ENCODE assay signal across 8 cellular contexts in genomic region chr4:75672461-75673026, GRCh38. TPM values are rescaled to one million over a fixed set of nuclear protein-coding genes. Genes with fewer than 3 reads are reported as not detected.
DNase-seq lines count a peak whose midpoint lies in the region; ATAC-seq and TF ChIP-seq lines count a peak whose summit lies in the region.

No MANE protein-coding gene starts in this region.

- CTCF ChIA-PET in T-cell (lab: Charles Lee), result interaction anchor here in 1 of 2 donors (1.1 to 2.8 kb wide), 3 partner anchors 18 to 52 kb away, joined by 4 to 20 read pairs (median 5); partner anchors contain the start of gene USO1

- H3K27ac Mint-ChIP-seq in T-cell, result peak overlapping the region; percentile 98 to 99

- H3K4me1 ChIP-seq in ES-I3 (ENCODE audit: insufficient read depth, low read length) (peaks cover 21% of the 10 kb centered on the region), KMS-11 (ENCODE audit: low read depth, poor library complexity, severe bottlenecking) (peaks cover 43% of the 10 kb centered on the region), aorta (ENCODE audit: control insufficient read depth in 1 of 2, insufficient read depth in 2 of 2, low read length in 2 of 2) (peaks cover 0 to 8% of the 10 kb centered on the region in 2 donors)

- no peaks in the 10 kb centered on the region for H3K27me3 Mint-ChIP-seq in T-cell

- H3K9me3 ChIP-seq in ES-I3 (ENCODE audit: control insufficient read depth, insufficient read depth, low read length) (no peaks in the 10 kb centered on the region), aorta (ENCODE audit: control insufficient read depth, low read length) (no peaks in the 10 kb centered on the region)

- H3K27me3 ChIP-seq in KMS-11 (ENCODE audit: insufficient read depth, low read depth) (no peaks in the 10 kb centered on the region), aorta (ENCODE audit: control insufficient read depth in 1 of 2, insufficient read depth in 2 of 2, low read length in 1 of 2) (no peaks in the 10 kb centered on the region)

- no peak for TF ChIP-seq CTCF in KMS-11 (conservative IDR thresholded peaks at IDR 0.05; ENCODE audit: low read depth, low read length)

- H3K9ac ChIP-seq in ES-I3 (ENCODE audit: low read depth, low read length) (peak overlapping the region; percentile 98), KMS-11 (peak overlapping the region; percentile 84)

- H3K4me3 Mint-ChIP-seq in T-cell, result peak overlapping the region; percentile 98 to 100 (median 99)

- H3K36me3 ChIP-seq in ES-I3 (ENCODE audit: insufficient read depth, low read length), result no peaks in the 10 kb centered on the region
- no peaks in the 10 kb centered on the region for H3K36me3 ChIP-seq in KMS-11 (ENCODE audit: insufficient read depth)
- no peaks in the 10 kb centered on the region for H3K36me3 ChIP-seq in aorta (ENCODE audit: control insufficient read depth in 1 of 2, insufficient read depth in 2 of 2, low read length in 1 of 2)

- H3K9me3 Mint-ChIP-seq in T-cell, result no peaks in the 10 kb centered on the region

- H3K79me2 ChIP-seq in KMS-11 (ENCODE audit: insufficient read depth, low read depth), result peaks cover 55% of the 10 kb centered on the region

- WGBS in aorta, 2 donors, result 0 to 1% methylated on average over 44 of the region's 44 CpGs

- intact Hi-C loops in aorta (cut with DNase I), result loop anchor here (1.0 to 2.0 kb wide), 3 partner anchors 42 to 52 kb away; partner anchors contain the start of genes CDKL2 (in 1 of the 2) and USO1 (in 1 of the 2)

- H3K4me2 ChIP-seq in KMS-11, result peak overlapping the region; percentile 91

- peaks cover 4% of the 10 kb centered on the region for H3K36me3 Mint-ChIP-seq in T-cell

- peak; percentile 62 to 87 (median 78) for DNase-seq in T-cell
- peak; percentile 35 for DNase-seq in amniotic epithelial cell (ENCODE audit: low read depth)
- peak; percentile 58 for DNase-seq in hepatic stellate cell (ENCODE audit: low spot score)
- DNase-seq in retina, result peak; percentile 86
- DNase-seq in aorta, result peak; percentile 83 to 91

- H3K27ac ChIP-seq in KMS-11 (peak overlapping the region; percentile 87), aorta (ENCODE audit: low read depth in 1 of 2, low read length in 2 of 2) (peak overlapping the region; percentile 45 to 85)

- POLR2A ChIA-PET in T-cell (lab: Charles Lee), result interaction anchor here (0.6 to 3.1 kb wide), 10 partner anchors 8 to 1521 kb away, joined by 3 to 25 read pairs (median 6); partner anchors contain the start of gene USO1 (in 1 of the 2)

- peaks cover 46% of the 10 kb centered on the region for H4K20me1 ChIP-seq in KMS-11 (ENCODE audit: insufficient read depth)

- peaks cover 51 to 54% (median 53%) of the 10 kb centered on the region in 3 donors for H3K4me1 Mint-ChIP-seq in T-cell

- peak overlapping the region; percentile 87 for H2AFZ ChIP-seq in KMS-11 (ENCODE audit: low read depth)

- H3K4me3 ChIP-seq in KMS-11 (IDR thresholded peaks at IDR 0.05; ENCODE audit: insufficient read depth, low read depth, low read length) (peak overlapping the region; percentile 95), aorta (ENCODE audit: low read length in 2 of 2) (peak overlapping the region; percentile 63 to 82)

- ATAC-seq in GM21723 (IDR thresholded peaks at IDR 0.05; ENCODE audit: unreplicated experiment) (peak; percentile 35), T-cell (replicated peaks in 1 of 4) (peak; percentile 21 to 38 (median 26)), aorta (ENCODE audit: low FRiP score) (peak; percentile 68)

RNA-seq across cellular contexts. Expression of gene G3BP2, which starts 0.7 kb away (rescaled TPM):
- total RNA-seq in T-cell (100 to 1,000 TPM; 135 to 316 (median 141) TPM), aorta (10 to 100 TPM; 99.6 to 99.7 TPM)
- polyA plus RNA-seq in aorta, result 10 to 100 TPM; 36.7 to 38.6 TPM

RNA-seq across cellular contexts. Expression of gene CDKL2, which starts 42.2 kb away (rescaled TPM):
- 1 to 10 TPM in 1 of 5 donors, under 1 TPM in 4; 0.26 to 1.9 (median 0.79) TPM for total RNA-seq in T-cell
- 1 to 10 TPM; 2.3 to 2.8 TPM for total RNA-seq in aorta
- under 1 TPM in 1 of 2 donors, not detected in 1; 0.49 TPM for polyA plus RNA-seq in aorta

RNA-seq across cellular contexts. Expression of gene USO1, which starts 51.8 kb away (rescaled TPM):
- total RNA-seq in T-cell (10 to 100 TPM; 24.9 to 40.5 (median 34.6) TPM), aorta (10 to 100 TPM; 77.2 to 86.6 TPM)
- polyA plus RNA-seq in aorta, result 10 to 100 TPM; 50.6 to 51.7 TPM

Comparison
In these comparisons a context has a peak if more than half of its experiments do, and no peak if none do; other contexts are left out.
1. Peak in every context shown above with its lines: DNase-seq, ATAC-seq, H3K4me3 ChIP-seq and H3K27ac ChIP-seq.
2. DNase-seq: peak in every context shown above with its lines; median percentile 87 in aorta; 86 in retina; 78 in T-cell; 58 in hepatic stellate cell; 35 in amniotic epithelial cell.